8 cellular contexts compared by ENCODE assay signal in genomic region chrX:40145670-40146470, GRCh38.
A peak's percentile ranks its signal among the peaks of the same experiment; 100 is the strongest.
DNase-seq lines count a peak whose midpoint lies in the region; ATAC-seq and TF ChIP-seq lines count a peak whose summit lies in the region.

No MANE protein-coding gene starts in this region.

- peaks cover 50% of the 10 kb centered on the region for H3K27me3 Mint-ChIP-seq in dendritic cell treated with granulocyte-macrophage colony-stimulating factor and Interleukin-4, amounts not matched to agents 40 ng/mL and 50 ng/mL, for 4 days

- H3K79me2 ChIP-seq in ACC112 (ENCODE audit: control insufficient read depth, insufficient read depth, low read length, unreplicated experiment), result no peaks in the 10 kb centered on the region

- no peak overlapping the region for H3K9ac ChIP-seq in muscle layer of colon (ENCODE audit: low read length)

- peak overlapping the region; percentile 50 for H2AFZ ChIP-seq in ACC112 (ENCODE audit: low read length, unreplicated experiment)

- peak overlapping the region; percentile 57 for H3K4me3 Mint-ChIP-seq in dendritic cell treated with granulocyte-macrophage colony-stimulating factor and Interleukin-4, amounts not matched to agents 40 ng/mL and 50 ng/mL, for 4 days

- peaks cover 56% of the 10 kb centered on the region for H3K4me1 Mint-ChIP-seq in dendritic cell treated with granulocyte-macrophage colony-stimulating factor and Interleukin-4, amounts not matched to agents 40 ng/mL and 50 ng/mL, for 4 days (ENCODE audit: low read depth)

- no peak for ATAC-seq in GM19023 (IDR thresholded peaks at IDR 0.05; ENCODE audit: unreplicated experiment)
- ATAC-seq in HG03565 (IDR thresholded peaks at IDR 0.05; ENCODE audit: unreplicated experiment), result no peak

- H3K36me3 ChIP-seq in ACC112 (ENCODE audit: insufficient read depth, low read length) (no peaks in the 10 kb centered on the region), muscle layer of colon (ENCODE audit: insufficient read depth, low read length) (no peaks in the 10 kb centered on the region)

- H3K9me3 ChIP-seq in muscle layer of colon (ENCODE audit: low read length), result no peaks in the 10 kb centered on the region

- no peak overlapping the region for H3K27ac ChIP-seq in ACC112 (ENCODE audit: low read depth, low read length)
- peak overlapping the region; percentile 86 for H3K27ac ChIP-seq in HL-60 (replicated peaks)
- H3K27ac ChIP-seq in muscle layer of colon (ENCODE audit: low read depth, low read length), result peak overlapping the region; percentile 70

- no peaks in the 10 kb centered on the region for H3K36me3 Mint-ChIP-seq in dendritic cell treated with granulocyte-macrophage colony-stimulating factor and Interleukin-4, amounts not matched to agents 40 ng/mL and 50 ng/mL, for 4 days (ENCODE audit: low read depth)

- peak overlapping the region; percentile 78 for H3K4me3 ChIP-seq in ACC112 (ENCODE audit: low read depth, low read length)
- H3K4me3 ChIP-seq in HL-60 (replicated peaks; ENCODE audit: insufficient read depth, low read length), result peak overlapping the region; percentile 40
- H3K4me3 ChIP-seq in muscle layer of colon (ENCODE audit: low read depth in 1 of 2, low read length in 2 of 2), result peak overlapping the region; percentile 35 to 52

- no peaks in the 10 kb centered on the region for H3K9me3 Mint-ChIP-seq in dendritic cell treated with granulocyte-macrophage colony-stimulating factor and Interleukin-4, amounts not matched to agents 40 ng/mL and 50 ng/mL, for 4 days

- H3K27me3 ChIP-seq in ACC112 (ENCODE audit: insufficient read depth, low read length), result no peaks in the 10 kb centered on the region
- H3K27me3 ChIP-seq in HL-60 (ENCODE audit: insufficient read depth, poor library complexity, severe bottlenecking), result no peaks in the 10 kb centered on the region
- peaks cover 4 to 43% of the 10 kb centered on the region in 2 donors for H3K27me3 ChIP-seq in muscle layer of colon (ENCODE audit: control insufficient read depth in 1 of 2, insufficient read depth in 2 of 2, low read length in 2 of 2)

- TF ChIP-seq CTCF in HL-60 (IDR thresholded peaks at IDR 0.05; ENCODE audit: insufficient read depth, low read length), result no peak

- intact Hi-C loops in dendritic cell treated with granulocyte-macrophage colony-stimulating factor and Interleukin-4, amounts not matched to agents 40 ng/mL and 50 ng/mL, for 4 days (cut with micrococcal nuclease), result no loop called here

- DNase-seq in HL-60 (ENCODE audit: low read depth in 1 of 2, low spot score in 1 of 2), result no peak
- no peak for DNase-seq in DMS79 treated with DMSO at 0.1 percent for 48 hours (lab: John Stamatoyannopoulos, UW)
- DNase-seq in GOT3 (lab: John Stamatoyannopoulos, UW), result no peak

- H3K27ac Mint-ChIP-seq in dendritic cell treated with granulocyte-macrophage colony-stimulating factor and Interleukin-4, amounts not matched to agents 40 ng/mL and 50 ng/mL, for 4 days, result no peak overlapping the region

- H3K4me1 ChIP-seq in ACC112 (ENCODE audit: control insufficient read depth, insufficient read depth, low read length, unreplicated experiment) (peaks cover 9% of the 10 kb centered on the region), muscle layer of colon (ENCODE audit: insufficient read depth, low read length) (peaks cover 17% of the 10 kb centered on the region)
